ENCODE assay signal across 8 cellular contexts in genomic region chr6:130020106-130020851, GRCh38. TPM values are rescaled to one million over a fixed set of nuclear protein-coding genes. Genes with fewer than 3 reads are reported as not detected.
DNase-seq lines count a peak whose midpoint lies in the region; ATAC-seq and TF ChIP-seq lines count a peak whose summit lies in the region.

No MANE protein-coding gene starts in this region.

- peaks cover 24% of the 10 kb centered on the region for H3K36me3 Mint-ChIP-seq in Calu3 (ENCODE audit: insufficient read depth, unreplicated experiment)

- CTCF ChIA-PET in Calu3 (lab: Charles Lee), result interaction anchor here (1.0 kb wide), 3 partner anchors 18 to 703 kb away, joined by 3 to 4 read pairs (median 3); no protein-coding TSS in a partner anchor

- WGBS in stomach, 5 donors, result 1% methylated on average over 51 to 79 of the region's 79 CpGs

- H3K9me3 ChIP-seq in HUES48 (ENCODE audit: control insufficient read depth, insufficient read depth, low read length) (no peaks in the 10 kb centered on the region), endocrine pancreas (ENCODE audit: control insufficient read depth, low read length) (no peaks in the 10 kb centered on the region), mucosa of descending colon (no peaks in the 10 kb centered on the region), stomach (no peaks in the 10 kb centered on the region)

- intact Hi-C loops in Calu3 (cut with micrococcal nuclease; ENCODE audit: unreplicated experiment) (loop anchor here (10.0 kb wide), 2 partner anchors 285 to 425 kb away; no protein-coding TSS in a partner anchor), mucosa of descending colon (cut with DNase I, micrococcal nuclease) (loop anchor here (5.0 to 10.0 kb wide), 2 partner anchors 125 to 423 kb away; no protein-coding TSS in a partner anchor), stomach (cut with DNase I; ENCODE audit: low total_unique reads) (loop anchor here (10.0 kb wide), 1 partner anchor 125 kb away; no protein-coding TSS in a partner anchor)

- no peak for TF ChIP-seq CTCF in Calu3 (IDR thresholded peaks at IDR 0.05; ENCODE audit: unreplicated experiment)
- TF ChIP-seq CTCF in mucosa of descending colon (IDR thresholded peaks at IDR 0.05), result no peak
- no peak for TF ChIP-seq CTCF in stomach (IDR thresholded peaks at IDR 0.05)

- TF ChIP-seq POLR2A in stomach (IDR thresholded peaks at IDR 0.05), result no peak

- H3K9me3 Mint-ChIP-seq in Calu3 (ENCODE audit: low read depth, unreplicated experiment), result no peaks in the 10 kb centered on the region

- no peak overlapping the region for H3K9ac ChIP-seq in HUES48 (ENCODE audit: low read depth, low read length)
- peak overlapping the region; percentile 30 for H3K9ac ChIP-seq in endocrine pancreas (ENCODE audit: control insufficient read depth, insufficient read depth, low read length)

- H3K4me1 Mint-ChIP-seq in Calu3 (ENCODE audit: low read depth, unreplicated experiment), result no peaks in the 10 kb centered on the region

- H3K36me3 ChIP-seq in HUES48 (ENCODE audit: control insufficient read depth, insufficient read depth, low read length), result no peaks in the 10 kb centered on the region
- H3K36me3 ChIP-seq in endocrine pancreas (ENCODE audit: control insufficient read depth, insufficient read depth, low read length), result no peaks in the 10 kb centered on the region
- no peaks in the 10 kb centered on the region for H3K36me3 ChIP-seq in mucosa of descending colon (ENCODE audit: low read depth)
- peaks cover 0 to 4% (median 0%) of the 10 kb centered on the region in 4 donors for H3K36me3 ChIP-seq in stomach

- TF ChIP-seq EP300 in stomach (IDR thresholded peaks at IDR 0.05), result no peak

- H3K4me3 ChIP-seq in HUES48 (ENCODE audit: low read depth, low read length) (peak overlapping the region; percentile 72), endocrine pancreas (ENCODE audit: control insufficient read depth, insufficient read depth, low read length) (no peak overlapping the region), mucosa of descending colon (peak overlapping the region; percentile 59), stomach (peak overlapping the region; percentile 82 to 88 (median 87))

- H3K27me3 ChIP-seq in HUES48 (ENCODE audit: control insufficient read depth, insufficient read depth, low read length) (peaks cover 12% of the 10 kb centered on the region), endocrine pancreas (ENCODE audit: control insufficient read depth, insufficient read depth, low read length) (no peaks in the 10 kb centered on the region), stomach (no peaks in the 10 kb centered on the region)

- peak overlapping the region; percentile 90 for H3K4me3 Mint-ChIP-seq in Calu3 (ENCODE audit: low read depth, unreplicated experiment)

- H3K27me3 Mint-ChIP-seq in Calu3 (ENCODE audit: unreplicated experiment), result no peaks in the 10 kb centered on the region

- peak; percentile 29 for ATAC-seq in mucosa of descending colon
- ATAC-seq in GM21717 (IDR thresholded peaks at IDR 0.05; ENCODE audit: unreplicated experiment), result no peak
- ATAC-seq in HG03025 (IDR thresholded peaks at IDR 0.05; ENCODE audit: low FRiP score, unreplicated experiment), result no peak

- H3K27ac Mint-ChIP-seq in Calu3 (ENCODE audit: unreplicated experiment), result peak overlapping the region; percentile 56

- BruUV-seq in Calu3 (replicated peaks; lab: Mats Ljungman, UMichigan), result no TSS peak

- DNase-seq in Calu3 (peak; percentile 9), mucosa of descending colon (peak; percentile 43 to 72 (median 65)), stomach (peak; percentile 26)
- DNase-seq in activated CD8-positive, alpha-beta memory T cell treated with anti-CD3 and anti-CD28 coated beads for 24 hours, result peak; percentile 75

- H3K4me1 ChIP-seq in HUES48 (ENCODE audit: control insufficient read depth, insufficient read depth, low read length) (peaks cover 9% of the 10 kb centered on the region; the same call in 1 of the 2 replicates), endocrine pancreas (ENCODE audit: control insufficient read depth, insufficient read depth, low read length) (no peaks in the 10 kb centered on the region), mucosa of descending colon (ENCODE audit: low read depth) (peaks cover 4% of the 10 kb centered on the region), stomach (peaks cover 0 to 11% (median 8%) of the 10 kb centered on the region in 4 donors)

- H3K27ac ChIP-seq in HUES48 (ENCODE audit: low read depth, low read length), result no peak overlapping the region
- peak overlapping the region; percentile 74 to 92 (median 88) for H3K27ac ChIP-seq in stomach

RNA-seq across cellular contexts. Expression of gene L3MBTL3, which starts 1.9 kb away (rescaled TPM):
- total RNA-seq in Calu3 (2022) (9.6 and 13.4 TPM in 2 replicates), mucosa of descending colon (10 to 100 TPM in 2 of 3 donors, 1 to 10 TPM in 1; 9.2 to 13.0 (median 11.1) TPM), stomach (10 to 100 TPM in 3 of 5 donors, 1 to 10 TPM in 1, not detected in 1; 3.1 to 51.9 (median 14.9) TPM)
- polyA plus RNA-seq in stomach, result 1 to 10 TPM; 1.8 to 2.7 (median 1.8) TPM

Comparison
In these comparisons a context has a peak if more than half of its experiments do, and no peak if none do; other contexts are left out.
1. DNase-seq: peak in every context shown above with its lines; median percentile 75 in activated CD8-positive, alpha-beta memory T cell treated with anti-CD3 and anti-CD28 coated beads for 24 hours; 65 in mucosa of descending colon; 26 in stomach; 9 in Calu3.